ENCODE assay signal across 8 cellular contexts in genomic region chr6:128519132-128519930, GRCh38. TPM values are rescaled to one million over a fixed set of nuclear protein-coding genes. Genes with fewer than 3 reads are reported as not detected.
DNase-seq lines count a peak whose midpoint lies in the region; TF ChIP-seq lines count a peak whose summit lies in the region.

No MANE protein-coding gene starts in this region.

- TF ChIP-seq CTCF in CD14-positive monocyte (IDR thresholded peaks at IDR 0.05) (no peak), fibroblast of the aortic adventitia (IDR thresholded peaks at IDR 0.05; ENCODE audit: insufficient read depth, low read length) (peak; percentile 39), nephron (IDR thresholded peaks at IDR 0.05; ENCODE audit: unreplicated experiment in 3 of 3) (peak in 2 of 3 experiments; percentile 15 to 27), tibial artery (IDR thresholded peaks at IDR 0.05) (peak; percentile 21 to 23)

- intact Hi-C loops in CD14-positive monocyte (cut with micrococcal nuclease) (no loop called here), tibial artery (cut with DNase I; ENCODE audit: low total_unique reads) (no loop called here)
- intact Hi-C loops in activated T-helper 2 cell treated with anti-CD3 and anti-CD28 coated beads, Interferon-gamma antibody, Interleukin-2, Interleukin-4, amounts not matched to agents 10 μg/mL and 5 μg/mL and 100 μg/mL, durations not matched to agents 14 hours and 24 hours and 36 hours (cut with micrococcal nuclease) = loop anchor here (10.0 kb wide), 1 partner anchor 265 kb away; no protein-coding TSS in a partner anchor

- H3K4me3 Mint-ChIP-seq in CD14-positive monocyte (peak overlapping the region; percentile 79 to 95), nephron (peak overlapping the region; percentile 96 to 97 (median 96))
- H3K4me3 Mint-ChIP-seq in activated T-helper 2 cell treated with anti-CD3 and anti-CD28 coated beads, Interferon-gamma antibody, Interleukin-2, Interleukin-4, amounts not matched to agents 10 μg/mL and 5 μg/mL and 100 μg/mL, durations not matched to agents 14 hours and 24 hours and 36 hours (ENCODE audit: low read depth) = peak overlapping the region; percentile 90

- peaks cover 0 to 49% (median 18%) of the 10 kb centered on the region in 4 donors for H3K4me1 ChIP-seq in tibial artery

- peaks cover 4 to 13% of the 10 kb centered on the region in 2 donors for H3K36me3 Mint-ChIP-seq in CD14-positive monocyte
- H3K36me3 Mint-ChIP-seq in activated T-helper 2 cell treated with anti-CD3 and anti-CD28 coated beads, Interferon-gamma antibody, Interleukin-2, Interleukin-4, amounts not matched to agents 10 μg/mL and 5 μg/mL and 100 μg/mL, durations not matched to agents 14 hours and 24 hours and 36 hours (ENCODE audit: low read depth) = no peaks in the 10 kb centered on the region
- no peaks in the 10 kb centered on the region for H3K36me3 Mint-ChIP-seq in nephron (ENCODE audit: low read depth)

- peaks cover 0 to 25% (median 14%) of the 10 kb centered on the region in 7 donors for H3K9me3 Mint-ChIP-seq in CD14-positive monocyte
- no peaks in the 10 kb centered on the region for H3K9me3 Mint-ChIP-seq in activated T-helper 2 cell treated with anti-CD3 and anti-CD28 coated beads, Interferon-gamma antibody, Interleukin-2, Interleukin-4, amounts not matched to agents 10 μg/mL and 5 μg/mL and 100 μg/mL, durations not matched to agents 14 hours and 24 hours and 36 hours
- no peaks in the 10 kb centered on the region for H3K9me3 Mint-ChIP-seq in nephron

- peak overlapping the region; percentile 98 for H3K27ac ChIP-seq in tibial artery

- no peaks in the 10 kb centered on the region for H3K9me3 ChIP-seq in tibial artery

- no peaks in the 10 kb centered on the region for H3K27me3 ChIP-seq in tibial artery

- H3K27me3 Mint-ChIP-seq in CD14-positive monocyte (ENCODE audit: low read depth in 3 of 3) (peaks cover 40 to 73% (median 55%) of the 10 kb centered on the region in 3 donors), nephron (ENCODE audit: low read depth) (peaks cover 12% of the 10 kb centered on the region)
- peaks cover 72% of the 10 kb centered on the region for H3K27me3 Mint-ChIP-seq in activated T-helper 2 cell treated with anti-CD3 and anti-CD28 coated beads, Interferon-gamma antibody, Interleukin-2, Interleukin-4, amounts not matched to agents 10 μg/mL and 5 μg/mL and 100 μg/mL, durations not matched to agents 14 hours and 24 hours and 36 hours (ENCODE audit: low read depth)

- peak overlapping the region in 2 of 7 donors; percentile 2 to 9 for H3K27ac Mint-ChIP-seq in CD14-positive monocyte
- H3K27ac Mint-ChIP-seq in activated T-helper 2 cell treated with anti-CD3 and anti-CD28 coated beads, Interferon-gamma antibody, Interleukin-2, Interleukin-4, amounts not matched to agents 10 μg/mL and 5 μg/mL and 100 μg/mL, durations not matched to agents 14 hours and 24 hours and 36 hours = peak overlapping the region; percentile 74
- peak overlapping the region; percentile 97 to 100 (median 99) for H3K27ac Mint-ChIP-seq in nephron

- H3K36me3 ChIP-seq in tibial artery = no peaks in the 10 kb centered on the region

- no peak for DNase-seq in CD14-positive monocyte (ENCODE audit: low spot score)
- DNase-seq in HCEC 1CT = peak; percentile 58
- DNase-seq in NCI-H526 (lab: John Stamatoyannopoulos, UW) = peak; percentile 27 to 55
- peak; percentile 10 for DNase-seq in activated T-helper 2 cell treated with anti-CD3 and anti-CD28 coated beads, Interferon-gamma antibody, Interleukin-2, Interleukin-4, amounts not matched to agents 10 μg/mL and 5 μg/mL and 100 μg/mL, durations not matched to agents 14 hours and 24 hours and 36 hours (ENCODE audit: low spot score)
- DNase-seq in fibroblast of the aortic adventitia (ENCODE audit: low read depth) = peak; percentile 54
- DNase-seq in tibial artery = peak; percentile 45 to 76
- DNase-seq in T1000 (lab: John Stamatoyannopoulos, UW) = no peak

- H3K4me1 Mint-ChIP-seq in CD14-positive monocyte (peaks cover 23% of the 10 kb centered on the region), nephron (peaks cover 40% of the 10 kb centered on the region)
- peaks cover 11% of the 10 kb centered on the region for H3K4me1 Mint-ChIP-seq in activated T-helper 2 cell treated with anti-CD3 and anti-CD28 coated beads, Interferon-gamma antibody, Interleukin-2, Interleukin-4, amounts not matched to agents 10 μg/mL and 5 μg/mL and 100 μg/mL, durations not matched to agents 14 hours and 24 hours and 36 hours (ENCODE audit: low read depth)

- H3K4me3 ChIP-seq in fibroblast of the aortic adventitia (ENCODE audit: low read depth, low read length) = peak overlapping the region; percentile 98
- peak overlapping the region; percentile 86 to 92 for H3K4me3 ChIP-seq in tibial artery

RNA-seq across cellular contexts. Expression of gene PTPRK, which starts 1.1 kb away (rescaled TPM):
- polyA plus RNA-seq in CD14-positive monocyte = not detected
- 4.2 and 6.1 TPM in 2 replicates for total RNA-seq in activated T-helper 2 cell treated with anti-CD3 and anti-CD28 coated beads, Interferon-gamma antibody, Interleukin-2, Interleukin-4, amounts not matched to agents 10 μg/mL and 5 μg/mL and 100 μg/mL, durations not matched to agents 14 hours and 24 hours and 36 hours
- total RNA-seq in fibroblast of the aortic adventitia (ENCODE audit: low replicate concordance) = 27.1 and 70.2 TPM in 2 replicates

Comparison
In these comparisons a context has a peak if more than half of its experiments do, and no peak if none do; other contexts are left out.
1. DNase-seq: peak in HCEC 1CT (single experiment), NCI-H526 (2 of 2), activated T-helper 2 cell treated with anti-CD3 and anti-CD28 coated beads, Interferon-gamma antibody, Interleukin-2, Interleukin-4, amounts not matched to agents 10 μg/mL and 5 μg/mL and 100 μg/mL, durations not matched to agents 14 hours and 24 hours and 36 hours (single experiment), fibroblast of the aortic adventitia (single experiment) and tibial artery (2 of 2); none in CD14-positive monocyte (single experiment) and T1000 (single experiment).
2. Peak in every context shown above with its lines, with median percentiles within 50 percentile points of each other: H3K4me3 Mint-ChIP-seq.